8 cellular contexts compared by ENCODE assay signal in the genomic region with DNA sequence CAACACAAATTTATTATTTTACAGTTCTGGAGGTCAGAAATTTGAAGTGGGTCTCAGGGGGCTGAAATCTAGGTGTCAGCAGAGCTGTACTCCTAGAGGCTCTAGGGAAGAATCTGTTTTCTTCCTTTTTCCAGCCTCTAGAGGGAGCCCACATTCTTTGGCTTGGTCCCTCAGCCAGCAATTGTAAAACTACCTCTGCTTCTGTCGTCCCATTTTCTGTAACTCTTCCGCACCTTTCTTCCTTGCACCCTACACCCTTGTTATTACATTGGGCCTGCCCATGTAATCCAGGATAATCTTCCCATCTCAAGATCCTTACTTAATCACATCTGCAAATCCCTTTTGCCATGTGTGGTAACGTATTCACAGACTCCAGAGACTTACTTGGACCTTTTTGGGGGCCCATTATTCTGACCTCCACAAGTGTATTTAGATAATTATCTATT. TPM values are rescaled to one million over a fixed set of nuclear protein-coding genes. Genes with fewer than 3 reads are reported as not detected.
DNase-seq lines count a peak whose midpoint lies in the region; ATAC-seq, FAIRE-seq and TF ChIP-seq lines count a peak whose summit lies in the region.

No MANE protein-coding gene starts in this region.

- H3K4me3 ChIP-seq in WERI-Rb-1 (ENCODE audit: low read depth, low read length) (no peak overlapping the region), thyroid gland (replicated peaks in 1 of 3) (no peak overlapping the region)

- no peaks in the 10 kb centered on the region for H3K9me3 Mint-ChIP-seq in endothelial cell (ENCODE audit: unreplicated experiment)

- H3K9me3 ChIP-seq in WERI-Rb-1 (ENCODE audit: severe bottlenecking) (no peaks in the 10 kb centered on the region), thyroid gland (no peaks in the 10 kb centered on the region)

- H3K4me3 Mint-ChIP-seq in endothelial cell (ENCODE audit: unreplicated experiment), result no peak overlapping the region

- no peaks in the 10 kb centered on the region for H3K36me3 Mint-ChIP-seq in endothelial cell (ENCODE audit: low read depth, unreplicated experiment)

- no peak overlapping the region for H3K27ac ChIP-seq in WERI-Rb-1
- H3K27ac ChIP-seq in thyroid gland, result no peak overlapping the region

- no peak for ATAC-seq in HG03135 (IDR thresholded peaks at IDR 0.05; ENCODE audit: unreplicated experiment)

- no peak for DNase-seq in AG09319 (ENCODE audit: extremely low read depth, low read depth)
- DNase-seq in GM19239 (ENCODE audit: insufficient read length, low spot score), result no peak
- DNase-seq in NCI-H2227 treated with DMSO at 0.1 percent for 48 hours (lab: John Stamatoyannopoulos, UW), result peak; percentile 57
- DNase-seq in WERI-Rb-1, result peak; percentile 88
- peak; percentile 54 for DNase-seq in endothelial cell (ENCODE audit: low spot score)
- DNase-seq in midbrain (lab: John Stamatoyannopoulos, UW), result peak; percentile 67
- peak; percentile 25 to 29 for DNase-seq in thyroid gland

- H3K27me3 ChIP-seq in WERI-Rb-1 (ENCODE audit: insufficient read depth, low read depth, severe bottlenecking) (peaks cover 73% of the 10 kb centered on the region), thyroid gland (no peaks in the 10 kb centered on the region)

- H3K27ac Mint-ChIP-seq in endothelial cell (ENCODE audit: unreplicated experiment), result no peak overlapping the region

- no peaks in the 10 kb centered on the region for H3K36me3 ChIP-seq in WERI-Rb-1
- H3K36me3 ChIP-seq in thyroid gland, result no peaks in the 10 kb centered on the region

- no peaks in the 10 kb centered on the region for H3K27me3 Mint-ChIP-seq in endothelial cell (ENCODE audit: unreplicated experiment)

- peaks cover 14% of the 10 kb centered on the region for H3K4me1 Mint-ChIP-seq in endothelial cell (ENCODE audit: unreplicated experiment)

- peak; percentile 87 for TF ChIP-seq CTCF in AG09319 (IDR thresholded peaks at IDR 0.05; ENCODE audit: low read depth, low read length)
- TF ChIP-seq CTCF in WERI-Rb-1 (IDR thresholded peaks at IDR 0.05; ENCODE audit: low read depth, low read length), result peak; percentile 99
- TF ChIP-seq CTCF in endothelial cell (IDR thresholded peaks at IDR 0.05; ENCODE audit: unreplicated experiment), result peak; percentile 72
- peak; percentile 69 to 90 (median 80) for TF ChIP-seq CTCF in thyroid gland (IDR thresholded peaks at IDR 0.05)

- TF ChIP-seq POLR2A in thyroid gland (IDR thresholded peaks at IDR 0.05), result no peak

- intact Hi-C loops in thyroid gland (cut with DNase I), result loop anchor here (2.0 kb wide), 1 partner anchor 67 kb away; no protein-coding TSS in a partner anchor

- no peaks in the 10 kb centered on the region for H3K4me1 ChIP-seq in thyroid gland

- FAIRE-seq in GM19239 (lab: Jason Lieb, UNC), result peak; percentile 79

- 32 to 33% methylated on average over 3 of the region's 3 CpGs for WGBS in thyroid gland, 2 donors

RNA-seq across cellular contexts. Expression of gene THEM4, which starts 24.8 kb away (rescaled TPM):
- total RNA-seq in endothelial cell (ENCODE audit: unreplicated experiment) (9.0 TPM), thyroid gland (10 to 100 TPM; 28.5 to 32.5 (median 31.3) TPM)

RNA-seq across cellular contexts. Expression of gene S100A10, which starts 59.6 kb away (rescaled TPM):
- total RNA-seq in endothelial cell (ENCODE audit: unreplicated experiment) (241 TPM), thyroid gland (10 to 100 TPM; 11.2 to 64.0 (median 35.6) TPM)

Comparison
In these comparisons a context has a peak if more than half of its experiments do, and no peak if none do; other contexts are left out.
1. DNase-seq: peak in NCI-H2227 treated with DMSO at 0.1 percent for 48 hours (single experiment), WERI-Rb-1 (single experiment), endothelial cell (single experiment), midbrain (single experiment) and thyroid gland (2 of 2); none in AG09319 (single experiment) and GM19239 (single experiment).
2. Peak in every context shown above with its lines, with median percentiles within 50 percentile points of each other: CTCF ChIP-seq.